Comparison of ENCODE assay signal across 15 cellular contexts in genomic region chr6:107565165-107565723, GRCh38.
"Had no signal": no experiment of that assay in that cellular context is flagged by ENCODE, and none has a peak within 500 bp of the region (broad histone marks: within the 10 kb centered on the region; RNA-seq: fewer than 3 reads in every experiment).

No MANE protein-coding gene starts in this region.

- H3K4me1 ChIP-seq: lower lobe of right lung had no signal

- ATAC-seq: gastroesophageal sphincter, left cardiac atrium, lower lobe of right lung had no signal

- H2AFZ ChIP-seq: parathyroid adenoma had no signal

- DNase-seq: activated CD4-positive, alpha-beta T cell treated with anti-CD3 and anti-CD28 coated beads, Interleukin-2, amount 10 ng/mL, durations not matched to agents 7 days and 5 days; activated CD8-positive, alpha-beta memory T cell treated with anti-CD3 and anti-CD28 coated beads for 24 hours; activated naive CD4-positive, alpha-beta T cell; activated naive CD8-positive, alpha-beta T cell treated with anti-CD3 and anti-CD28 coated beads, Interleukin-2, amount 10 ng/mL, durations not matched to agents 7 days and 5 days; anterior cingulate cortex; erythroblast; left cardiac atrium; lower lobe of right lung; retina; stimulated activated CD4-positive, alpha-beta T cell treated with anti-CD3 and anti-CD28 coated beads, Interleukin-15, amount 100 ng/mL, for 24 hours; stimulated activated CD4-positive, alpha-beta T cell treated with anti-CD3 and anti-CD28 coated beads, Interleukin-4, amount 100 ng/mL, for 1 hour; stimulated activated naive CD4-positive, alpha-beta T cell treated with Interleukin-2 at 50 U/mL for 16 hours had no signal

- H3K9ac ChIP-seq: parathyroid adenoma had no signal

- H3K27ac ChIP-seq: lower lobe of right lung, parathyroid adenoma had no signal

- H3K4me3 ChIP-seq: gastroesophageal sphincter, lower lobe of right lung, skin epidermis had no signal

- H3K27me3 ChIP-seq: gastroesophageal sphincter had no signal

- H3K36me3 ChIP-seq: gastroesophageal sphincter, lower lobe of right lung had no signal

- H3K9me3 ChIP-seq: gastroesophageal sphincter, lower lobe of right lung had no signal
